Comparison of ENCODE assay signal across 8 cellular contexts in the genomic region with DNA sequence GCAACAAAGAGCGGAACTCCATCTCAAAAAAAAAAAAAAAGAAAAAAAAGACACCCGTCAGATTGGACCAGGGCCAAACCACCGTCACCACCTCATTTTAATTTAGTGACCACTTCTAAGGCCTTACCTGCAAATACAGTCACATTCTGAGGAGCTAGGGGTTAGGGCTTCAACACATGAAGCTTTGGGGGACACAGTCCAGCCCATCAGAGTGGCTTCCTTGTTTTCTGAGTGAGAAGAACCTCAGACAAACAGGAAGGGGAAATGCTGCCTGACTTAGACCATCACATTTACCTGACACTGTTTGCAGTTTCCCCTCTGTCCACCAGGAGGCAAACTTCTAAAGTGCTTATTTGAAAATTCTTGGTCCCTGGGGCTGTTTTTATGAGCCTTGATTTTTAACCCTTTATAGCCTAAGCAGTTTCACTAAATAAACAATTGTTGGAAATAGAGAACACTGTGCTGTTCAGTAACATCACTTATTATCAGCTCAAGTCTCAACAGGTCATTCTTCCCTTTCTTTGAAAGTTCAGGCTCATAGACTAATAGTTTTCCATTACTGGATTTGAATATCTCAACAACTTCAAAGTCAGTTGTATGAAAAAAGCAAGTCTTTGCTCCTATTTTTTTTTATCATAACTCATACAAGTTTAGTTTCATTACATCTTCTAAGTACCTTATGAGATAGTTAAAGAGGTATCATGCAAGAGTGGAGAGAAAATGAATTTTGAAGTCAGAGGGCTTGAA.
A peak's percentile ranks its signal among the peaks of the same experiment; 100 is the strongest.
DNase-seq lines count a peak whose midpoint lies in the region; ATAC-seq lines count a peak whose summit lies in the region.

No MANE protein-coding gene starts in this region.

- H3K9ac ChIP-seq in duodenal mucosa (ENCODE audit: low read depth in 1 of 2, low read length in 2 of 2): no peak overlapping the region

- H3K27ac Mint-ChIP-seq in memory B cell: no peak overlapping the region

- no peaks in the 10 kb centered on the region for H3K36me3 Mint-ChIP-seq in memory B cell

- no peaks in the 10 kb centered on the region for H3K36me3 ChIP-seq in duodenal mucosa (ENCODE audit: control insufficient read depth in 1 of 2, insufficient read depth in 2 of 2, low read length in 2 of 2)

- H3K9me3 ChIP-seq in duodenal mucosa (ENCODE audit: control insufficient read depth in 1 of 2, low read length in 2 of 2): no peaks in the 10 kb centered on the region

- peaks cover 0 to 9% of the 10 kb centered on the region in 2 donors for H3K4me1 ChIP-seq in duodenal mucosa (ENCODE audit: control insufficient read depth in 1 of 2, insufficient read depth in 2 of 2, low read length in 2 of 2)

- H3K4me3 ChIP-seq in duodenal mucosa (ENCODE audit: low read depth in 1 of 2, low read length in 2 of 2): peak overlapping the region; percentile 42 to 50

- H3K27ac ChIP-seq in duodenal mucosa (ENCODE audit: low read depth, low read length): no peak overlapping the region

- H3K4me1 Mint-ChIP-seq in memory B cell: no peaks in the 10 kb centered on the region

- H3K27me3 ChIP-seq in duodenal mucosa (ENCODE audit: control insufficient read depth in 1 of 2, insufficient read depth in 2 of 2, low read length in 2 of 2): no peaks in the 10 kb centered on the region

- peak; percentile 39 for ATAC-seq in Right ventricle myocardium superior (ENCODE audit: poor library complexity)
- no peak for ATAC-seq in Right ventricle myocardium inferior
- ATAC-seq in HG03108 (IDR thresholded peaks at IDR 0.05; ENCODE audit: unreplicated experiment): peak; percentile 72
- peak; percentile 86 for ATAC-seq in memory B cell (ENCODE audit: low read depth)

- H3K4me3 Mint-ChIP-seq in memory B cell: no peak overlapping the region

- intact Hi-C loops in Right ventricle myocardium superior (cut with DNase I) (loop anchor here (5.0 kb wide), 1 partner anchor 215 kb away; no protein-coding TSS in a partner anchor), Right ventricle myocardium inferior (cut with DNase I) (loop anchor here (2.0 kb wide), 1 partner anchor 216 kb away; no protein-coding TSS in a partner anchor)

- H3K27me3 Mint-ChIP-seq in memory B cell: peaks cover 3% of the 10 kb centered on the region

- no peaks in the 10 kb centered on the region for H3K9me3 Mint-ChIP-seq in memory B cell

- DNase-seq in Right ventricle myocardium superior: no peak
- no peak for DNase-seq in Right ventricle myocardium inferior (ENCODE audit: missing footprints)
- peak; percentile 50 for DNase-seq in NCI-H748 treated with DMSO at 0.1 percent for 48 hours (lab: John Stamatoyannopoulos, UW)
- DNase-seq in activated CD4-positive, alpha-beta T cell treated with anti-CD3 and anti-CD28 coated beads, Interleukin-2, amount 50 U/mL, for 24 hours (ENCODE audit: low read depth in 1 of 2, low spot score in 1 of 2): peak; percentile 39 to 57
- DNase-seq in memory B cell (ENCODE audit: low spot score in 2 of 2): peak; percentile 61 to 65
- DNase-seq in stimulated activated CD8-positive, alpha-beta memory T cell treated with anti-CD3 and anti-CD28 coated beads, Interleukin-7, amount 100 ng/mL, for 24 hours (ENCODE audit: low read depth): peak; percentile 35

Comparison
In these comparisons a context has a peak if more than half of its experiments do, and no peak if none do; other contexts are left out.
1. DNase-seq: peak in NCI-H748 treated with DMSO at 0.1 percent for 48 hours (single experiment), activated CD4-positive, alpha-beta T cell treated with anti-CD3 and anti-CD28 coated beads, Interleukin-2, amount 50 U/mL, for 24 hours (2 of 2), memory B cell (2 of 2) and stimulated activated CD8-positive, alpha-beta memory T cell treated with anti-CD3 and anti-CD28 coated beads, Interleukin-7, amount 100 ng/mL, for 24 hours (single experiment); none in Right ventricle myocardium superior (single experiment) and Right ventricle myocardium inferior (single experiment).